8 cellular contexts compared by ENCODE assay signal in genomic region chr1:201916649-201917249, GRCh38. TPM values are rescaled to one million over a fixed set of nuclear protein-coding genes. Genes with fewer than 3 reads are reported as not detected.
DNase-seq lines count a peak whose midpoint lies in the region; ATAC-seq and TF ChIP-seq lines count a peak whose summit lies in the region.

No MANE protein-coding gene starts in this region.

- no peaks in the 10 kb centered on the region for H3K9me3 Mint-ChIP-seq in natural killer cell

- POLR2A ChIA-PET in AG04450 (lab: Yijun Ruan, JAX): interaction anchor here (0.8 to 2.8 kb wide), 8 partner anchors 9 to 46 kb away, joined by 3 to 22 read pairs (median 8); partner anchors contain the start of genes LMOD1 and TIMM17A

- no peaks in the 10 kb centered on the region for H3K27me3 ChIP-seq in AG04450 (ENCODE audit: control insufficient read depth, insufficient read depth, low read length)

- H3K36me3 Mint-ChIP-seq in natural killer cell: no peaks in the 10 kb centered on the region

- H3K9me3 ChIP-seq in AG04450 (ENCODE audit: control insufficient read depth, insufficient read depth, low read length): no peaks in the 10 kb centered on the region; the same call in 1 of the 2 replicates

- H3K27ac ChIP-seq in AG04450 (ENCODE audit: low read depth, low read length): peak overlapping the region; percentile 93

- H3K4me3 Mint-ChIP-seq in natural killer cell: no peak overlapping the region

- H3K27me3 Mint-ChIP-seq in natural killer cell (ENCODE audit: low read depth in 2 of 2): peaks cover 0 to 16% of the 10 kb centered on the region in 2 donors

- no peaks in the 10 kb centered on the region for H3K4me1 Mint-ChIP-seq in natural killer cell

- DNase-seq in AG04450 (ENCODE audit: low read depth, low spot score) (peak; percentile 79), LoVo (ENCODE audit: low spot score) (peak; percentile 37), dermis microvascular lymphatic vessel endothelial cell (ENCODE audit: low read depth in 2 of 2) (peak; percentile 89 to 98), natural killer cell (no peak), foreskin melanocyte (no peak), HPDE6-E6E7 (ENCODE audit: extremely low spot score) (no peak)

- no peak overlapping the region for H3K4me3 ChIP-seq in AG04450 (ENCODE audit: low read depth, low read length)

- TF ChIP-seq CTCF in AG04450 (IDR thresholded peaks at IDR 0.05; ENCODE audit: low read depth, low read length): no peak
- no peak for TF ChIP-seq CTCF in natural killer cell (IDR thresholded peaks at IDR 0.05)

- H3K27ac Mint-ChIP-seq in natural killer cell: no peak overlapping the region

- ATAC-seq in natural killer cell: peak in 2 of 3 donors; percentile 38 to 50
- no peak for ATAC-seq in HG02610 (IDR thresholded peaks at IDR 0.05; ENCODE audit: unreplicated experiment)
- no peak for ATAC-seq in GM21529 (IDR thresholded peaks at IDR 0.05; ENCODE audit: unreplicated experiment)

- CTCF ChIA-PET in AG04450 (lab: Charles Lee): interaction anchor here (0.7 kb wide), 1 partner anchor 14 kb away, joined by 4 read pairs; no protein-coding TSS in a partner anchor

- intact Hi-C loops in natural killer cell (cut with micrococcal nuclease): no loop called here

RNA-seq across cellular contexts. Expression of gene SHISA4, which starts 28.1 kb away (rescaled TPM):
- 24.4 and 36.4 TPM in 2 replicates for polyA plus RNA-seq in AG04450 (2011; rRNA removed)
- polyA minus RNA-seq in AG04450 (2011; rRNA and poly(A)+ RNA removed): 24.8 and 25.7 TPM in 2 replicates
- total RNA-seq in dermis microvascular lymphatic vessel endothelial cell (6.2 and 12.1 TPM in 2 replicates), natural killer cell (1 to 10 TPM in 1 of 3 donors, under 1 TPM in 1, not detected in 1; 0.54 to 2.0 TPM)

RNA-seq across cellular contexts. Expression of gene LMOD1, which starts 29.6 kb away (rescaled TPM):
- 41.1 and 52.6 TPM in 2 replicates for polyA plus RNA-seq in AG04450 (2011; rRNA removed)
- polyA minus RNA-seq in AG04450 (2011; rRNA and poly(A)+ RNA removed): 57.1 and 72.9 TPM in 2 replicates
- total RNA-seq in dermis microvascular lymphatic vessel endothelial cell: under 0.01 TPM in 1 of 2 replicates, not detected in the other
- total RNA-seq in natural killer cell: not detected

RNA-seq across cellular contexts. Expression of gene TIMM17A, which starts 38.6 kb away (rescaled TPM):
- 75.2 and 104 TPM in 2 replicates for polyA plus RNA-seq in AG04450 (2011; rRNA removed)
- 41.7 and 43.2 TPM in 2 replicates for polyA minus RNA-seq in AG04450 (2011; rRNA and poly(A)+ RNA removed)
- 43.5 and 57.9 TPM in 2 replicates for total RNA-seq in dermis microvascular lymphatic vessel endothelial cell
- total RNA-seq in natural killer cell: 10 to 100 TPM; 48.7 to 53.9 (median 51.8) TPM

Comparison
In these comparisons a context has a peak if more than half of its experiments do, and no peak if none do; other contexts are left out.
1. DNase-seq: peak in AG04450 (single experiment), LoVo (single experiment) and dermis microvascular lymphatic vessel endothelial cell (2 of 2); none in natural killer cell (single experiment), foreskin melanocyte (single experiment) and HPDE6-E6E7 (single experiment).
2. ATAC-seq: peak in natural killer cell (2 of 3); none in HG02610 (single experiment) and GM21529 (single experiment).